ENCODE assay signal across 9 cellular contexts in the genomic region with DNA sequence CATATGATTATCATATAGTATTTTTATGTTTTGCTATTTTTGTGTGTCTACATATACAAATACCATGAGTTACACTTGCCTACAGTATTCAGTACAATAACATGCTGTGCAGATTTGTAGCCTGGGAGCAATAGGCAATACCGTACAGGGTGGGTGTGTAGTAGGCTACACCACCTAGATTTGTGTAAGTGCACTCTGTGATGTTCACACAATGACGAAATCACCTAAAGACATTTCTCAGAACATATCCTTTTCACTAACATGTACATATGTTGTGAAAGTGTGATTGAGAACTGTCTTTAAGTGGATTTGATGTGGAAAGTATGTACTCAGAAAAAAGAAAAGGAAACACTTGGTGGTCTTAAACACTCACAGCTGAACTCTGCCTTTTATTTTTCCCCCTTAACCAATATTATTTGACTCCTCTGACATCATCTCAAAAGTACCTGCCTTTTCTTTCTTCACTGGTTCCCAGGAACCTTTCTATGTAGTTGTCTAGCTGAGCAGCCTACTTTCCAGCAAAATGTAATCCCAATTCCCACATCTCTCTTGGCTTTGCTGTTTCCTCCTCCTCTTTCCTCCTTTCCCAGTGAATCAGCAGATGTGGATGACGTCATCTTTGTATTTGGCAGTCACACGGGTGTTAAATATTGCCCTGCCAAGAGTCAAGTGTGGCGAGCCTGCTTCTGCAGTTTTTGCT. TPM values are rescaled to one million over a fixed set of nuclear protein-coding genes. Genes with fewer than 3 reads are reported as not detected.
A peak's percentile ranks its signal among the peaks of the same experiment; 100 is the strongest.
DNase-seq lines count a peak whose midpoint lies in the region; ATAC-seq and TF ChIP-seq lines count a peak whose summit lies in the region.
"Had no signal": no experiment of that assay in that cellular context is flagged by ENCODE, and none has a peak within 500 bp of the region (broad histone marks: within the 10 kb centered on the region; RNA-seq: fewer than 3 reads in every experiment).

No MANE protein-coding gene starts in this region.

- peaks cover 5% of the 10 kb centered on the region for H3K27me3 Mint-ChIP-seq in nephron (ENCODE audit: low read depth)
- H3K27me3 Mint-ChIP-seq in CD14-positive monocyte (ENCODE audit: low read depth in 3 of 3): peaks cover 0 to 4% (median 0%) of the 10 kb centered on the region in 3 donors
- peaks cover 17% of the 10 kb centered on the region for H3K27me3 Mint-ChIP-seq in activated T-helper 1 cell treated with anti-CD3 and anti-CD28 coated beads, Interleukin-12 subunit alpha, Interleukin-12 subunit beta, Interleukin-2, Interleukin-4 antibody, amounts not matched to agents 30 ng/mL and 10 ng/mL and 1 ng/mL, durations not matched to agents 14 hours and 24 hours and 36 hours (ENCODE audit: insufficient read depth)

- TF ChIP-seq CTCF in epithelial cell of proximal tubule (conservative IDR thresholded peaks at IDR 0.05; ENCODE audit: low read depth, low read length) (no peak), nephron (IDR thresholded peaks at IDR 0.05; ENCODE audit: unreplicated experiment in 3 of 3) (no peak), CD14-positive monocyte (IDR thresholded peaks at IDR 0.05) (no peak)

- H3K27ac Mint-ChIP-seq in nephron: peak overlapping the region; percentile 41 to 73 (median 72)
- no peak overlapping the region for H3K27ac Mint-ChIP-seq in CD14-positive monocyte
- H3K27ac Mint-ChIP-seq in activated T-helper 1 cell treated with anti-CD3 and anti-CD28 coated beads, Interleukin-12 subunit alpha, Interleukin-12 subunit beta, Interleukin-2, Interleukin-4 antibody, amounts not matched to agents 30 ng/mL and 10 ng/mL and 1 ng/mL, durations not matched to agents 14 hours and 24 hours and 36 hours: no peak overlapping the region

- ATAC-seq in GM21723 (IDR thresholded peaks at IDR 0.05; ENCODE audit: unreplicated experiment) (no peak), GM18909 (IDR thresholded peaks at IDR 0.05; ENCODE audit: poor library complexity, unreplicated experiment) (no peak)

- intact Hi-C loops in CD14-positive monocyte (cut with micrococcal nuclease): no loop called here
- intact Hi-C loops in activated T-helper 1 cell treated with anti-CD3 and anti-CD28 coated beads, Interleukin-12 subunit alpha, Interleukin-12 subunit beta, Interleukin-2, Interleukin-4 antibody, amounts not matched to agents 30 ng/mL and 10 ng/mL and 1 ng/mL, durations not matched to agents 14 hours and 24 hours and 36 hours (cut with micrococcal nuclease): no loop called here

- no peak overlapping the region for H3K4me3 ChIP-seq in epithelial cell of proximal tubule (ENCODE audit: low read depth, low read length)
- H3K4me3 ChIP-seq: upper lobe of left lung had no signal

- H3K36me3 Mint-ChIP-seq in nephron (ENCODE audit: low read depth): no peaks in the 10 kb centered on the region
- no peaks in the 10 kb centered on the region for H3K36me3 Mint-ChIP-seq in CD14-positive monocyte
- H3K36me3 Mint-ChIP-seq in activated T-helper 1 cell treated with anti-CD3 and anti-CD28 coated beads, Interleukin-12 subunit alpha, Interleukin-12 subunit beta, Interleukin-2, Interleukin-4 antibody, amounts not matched to agents 30 ng/mL and 10 ng/mL and 1 ng/mL, durations not matched to agents 14 hours and 24 hours and 36 hours (ENCODE audit: low read depth): no peaks in the 10 kb centered on the region

- peaks cover 32% of the 10 kb centered on the region for H3K4me1 Mint-ChIP-seq in nephron
- no peaks in the 10 kb centered on the region for H3K4me1 Mint-ChIP-seq in CD14-positive monocyte
- H3K4me1 Mint-ChIP-seq in activated T-helper 1 cell treated with anti-CD3 and anti-CD28 coated beads, Interleukin-12 subunit alpha, Interleukin-12 subunit beta, Interleukin-2, Interleukin-4 antibody, amounts not matched to agents 30 ng/mL and 10 ng/mL and 1 ng/mL, durations not matched to agents 14 hours and 24 hours and 36 hours (ENCODE audit: low read depth): no peaks in the 10 kb centered on the region

- no peaks in the 10 kb centered on the region for H3K9me3 Mint-ChIP-seq in nephron
- H3K9me3 Mint-ChIP-seq in CD14-positive monocyte: no peaks in the 10 kb centered on the region
- no peaks in the 10 kb centered on the region for H3K9me3 Mint-ChIP-seq in activated T-helper 1 cell treated with anti-CD3 and anti-CD28 coated beads, Interleukin-12 subunit alpha, Interleukin-12 subunit beta, Interleukin-2, Interleukin-4 antibody, amounts not matched to agents 30 ng/mL and 10 ng/mL and 1 ng/mL, durations not matched to agents 14 hours and 24 hours and 36 hours

- DNase-seq in ELR (ENCODE audit: low read depth): peak; percentile 94
- peak; percentile 53 for DNase-seq in NCI-H774 (lab: John Stamatoyannopoulos, UW)
- peak; percentile 76 for DNase-seq in epithelial cell of proximal tubule (ENCODE audit: low read depth)
- DNase-seq in CD14-positive monocyte (ENCODE audit: low spot score): no peak
- DNase-seq in activated T-helper 1 cell treated with anti-CD3 and anti-CD28 coated beads, Interleukin-12 subunit alpha, Interleukin-12 subunit beta, Interleukin-2, Interleukin-4 antibody, amounts not matched to agents 30 ng/mL and 10 ng/mL and 1 ng/mL, durations not matched to agents 14 hours and 24 hours and 36 hours (ENCODE audit: low spot score): no peak

- H3K4me3 Mint-ChIP-seq in nephron: no peak overlapping the region
- no peak overlapping the region for H3K4me3 Mint-ChIP-seq in CD14-positive monocyte
- no peak overlapping the region for H3K4me3 Mint-ChIP-seq in activated T-helper 1 cell treated with anti-CD3 and anti-CD28 coated beads, Interleukin-12 subunit alpha, Interleukin-12 subunit beta, Interleukin-2, Interleukin-4 antibody, amounts not matched to agents 30 ng/mL and 10 ng/mL and 1 ng/mL, durations not matched to agents 14 hours and 24 hours and 36 hours

RNA-seq across cellular contexts. Expression of gene OSBPL6, which starts 47.7 kb away (rescaled TPM):
- total RNA-seq in epithelial cell of proximal tubule: 2.9 and 3.1 TPM in 2 replicates
- not detected for polyA plus RNA-seq in CD14-positive monocyte
- 1.5 and 1.9 TPM in 2 replicates for total RNA-seq in activated T-helper 1 cell treated with anti-CD3 and anti-CD28 coated beads, Interleukin-12 subunit alpha, Interleukin-12 subunit beta, Interleukin-2, Interleukin-4 antibody, amounts not matched to agents 30 ng/mL and 10 ng/mL and 1 ng/mL, durations not matched to agents 14 hours and 24 hours and 36 hours

Comparison
In these comparisons a context has a peak if more than half of its experiments do, and no peak if none do; other contexts are left out.
1. DNase-seq: peak in ELR (single experiment), NCI-H774 (single experiment) and epithelial cell of proximal tubule (single experiment); none in CD14-positive monocyte (single experiment) and activated T-helper 1 cell treated with anti-CD3 and anti-CD28 coated beads, Interleukin-12 subunit alpha, Interleukin-12 subunit beta, Interleukin-2, Interleukin-4 antibody, amounts not matched to agents 30 ng/mL and 10 ng/mL and 1 ng/mL, durations not matched to agents 14 hours and 24 hours and 36 hours (single experiment).
2. H3K27ac Mint-ChIP-seq: peak in nephron (3 of 3); none in CD14-positive monocyte (0 of 7) and activated T-helper 1 cell treated with anti-CD3 and anti-CD28 coated beads, Interleukin-12 subunit alpha, Interleukin-12 subunit beta, Interleukin-2, Interleukin-4 antibody, amounts not matched to agents 30 ng/mL and 10 ng/mL and 1 ng/mL, durations not matched to agents 14 hours and 24 hours and 36 hours (single experiment).